1 cellular context compared by ENCODE assay signal in the genomic region with DNA sequence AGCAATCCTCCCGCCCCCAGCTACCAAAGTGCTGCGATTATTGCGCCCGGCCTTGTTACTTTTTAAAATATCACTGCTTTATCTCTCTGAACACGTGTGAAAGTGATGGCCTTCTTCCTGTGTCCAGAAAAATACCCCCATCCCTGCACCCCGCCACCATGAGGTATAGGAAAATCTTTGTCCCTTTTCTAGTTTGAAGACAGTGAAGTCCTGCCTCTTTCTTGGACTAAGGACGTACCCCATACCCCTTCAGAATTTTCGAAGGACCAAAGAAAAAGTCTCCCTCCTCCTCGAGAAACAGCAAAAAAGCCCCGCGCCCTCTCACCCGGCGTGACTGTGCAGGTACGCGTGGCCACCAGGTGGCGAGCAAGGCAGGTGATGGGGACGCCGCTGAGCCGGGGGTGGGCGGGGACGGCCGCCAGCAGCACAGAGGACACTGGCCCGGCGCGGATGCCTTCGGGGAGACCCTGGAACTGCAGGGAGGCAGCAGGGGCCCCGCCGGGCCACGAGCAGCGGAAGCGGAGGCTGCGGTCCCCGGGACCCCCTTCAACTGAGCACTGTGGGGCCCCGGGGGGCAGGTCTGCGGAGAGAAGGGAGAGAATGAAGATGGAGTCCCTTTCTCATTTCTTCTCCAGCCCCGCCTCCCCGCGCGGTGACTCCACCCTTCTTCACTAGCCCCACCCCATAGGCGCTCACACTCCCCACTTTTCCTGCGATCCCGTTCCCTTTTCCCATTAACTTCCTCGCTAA.
TF ChIP-seq lines count a peak whose summit lies in the region.

No MANE protein-coding gene starts in this region.

TF ChIP-seq in K562, 482 proteins besides CTCF, POLR2A, EP300 and RAD21 (continued from another document and continues in another):
- TF ChIP-seq CREB1 (IDR thresholded peaks at IDR 0.05), result no peak; the same call in 1 of the 2 replicates
- peak; percentile 55 for TF ChIP-seq CREB1 (CRISPR knock-in tag; IDR thresholded peaks at IDR 0.05)
- no peak for TF ChIP-seq ZNF583 (CRISPR knock-in tag; IDR thresholded peaks at IDR 0.05)
- no peak for TF ChIP-seq SIN3B (IDR thresholded peaks at IDR 0.05; ENCODE audit: low read depth)
- TF ChIP-seq ZNF445 (CRISPR knock-in tag; IDR thresholded peaks at IDR 0.05; ENCODE audit: low read depth), result no peak
- TF ChIP-seq ZSCAN29 (IDR thresholded peaks at IDR 0.05), result no peak
- no peak for TF ChIP-seq ZNF143 (CRISPR knock-in tag; IDR thresholded peaks at IDR 0.05)
- TF ChIP-seq SAP30 (IDR thresholded peaks at IDR 0.05; ENCODE audit: borderline replicate concordance, insufficient read depth, low read depth, low read length, poor library complexity, severe bottlenecking), result peak; percentile 49
- TF ChIP-seq, protein P1, sequence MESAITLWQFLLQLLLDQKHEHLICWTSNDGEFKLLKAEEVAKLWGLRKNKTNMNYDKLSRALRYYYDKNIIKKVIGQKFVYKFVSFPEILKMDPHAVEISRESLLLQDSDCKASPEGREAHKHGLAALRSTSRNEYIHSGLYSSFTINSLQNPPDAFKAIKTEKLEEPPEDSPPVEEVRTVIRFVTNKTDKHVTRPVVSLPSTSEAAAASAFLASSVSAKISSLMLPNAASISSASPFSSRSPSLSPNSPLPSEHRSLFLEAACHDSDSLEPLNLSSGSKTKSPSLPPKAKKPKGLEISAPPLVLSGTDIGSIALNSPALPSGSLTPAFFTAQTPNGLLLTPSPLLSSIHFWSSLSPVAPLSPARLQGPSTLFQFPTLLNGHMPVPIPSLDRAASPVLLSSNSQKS (CRISPR knock-in tag; IDR thresholded peaks at IDR 0.05), result no peak
- TF ChIP-seq ADNP (tag; IDR thresholded peaks at IDR 0.05), result no peak
- TF ChIP-seq JUNB (CRISPR knock-in tag; conservative IDR thresholded peaks at IDR 0.05), result no peak
- no peak for TF ChIP-seq KDM4B (IDR thresholded peaks at IDR 0.05; ENCODE audit: borderline replicate concordance in 2 of 2, low read depth in 1 of 2)
- TF ChIP-seq, protein P2, sequence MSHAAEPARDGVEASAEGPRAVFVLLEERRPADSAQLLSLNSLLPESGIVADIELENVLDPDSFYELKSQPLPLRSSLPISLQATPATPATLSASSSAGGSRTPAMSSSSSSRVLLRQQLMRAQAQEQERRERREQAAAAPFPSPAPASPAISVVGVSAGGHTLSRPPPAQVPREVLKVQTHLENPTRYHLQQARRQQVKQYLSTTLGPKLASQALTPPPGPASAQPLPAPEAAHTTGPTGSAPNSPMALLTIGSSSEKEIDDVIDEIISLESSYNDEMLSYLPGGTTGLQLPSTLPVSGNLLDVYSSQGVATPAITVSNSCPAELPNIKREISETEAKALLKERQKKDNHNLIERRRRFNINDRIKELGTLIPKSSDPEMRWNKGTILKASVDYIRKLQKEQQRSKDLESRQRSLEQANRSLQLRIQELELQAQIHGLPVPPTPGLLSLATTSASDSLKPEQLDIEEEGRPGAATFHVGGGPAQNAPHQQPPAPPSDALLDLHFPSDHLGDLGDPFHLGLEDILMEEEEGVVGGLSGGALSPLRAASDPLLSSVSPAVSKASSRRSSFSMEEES (CRISPR knock-in tag; IDR thresholded peaks at IDR 0.05), result no peak
- no peak for TF ChIP-seq FOS (IDR thresholded peaks at IDR 0.05; ENCODE audit: extremely low read depth, insufficient read length)
- TF ChIP-seq BACH1 (tag; IDR thresholded peaks at IDR 0.05), result no peak
- no peak for TF ChIP-seq TFAM (CRISPR knock-in tag; conservative IDR thresholded peaks at IDR 0.05)
- no peak for TF ChIP-seq ZNF75A (CRISPR knock-in tag; IDR thresholded peaks at IDR 0.05)
- TF ChIP-seq KAT8 (IDR thresholded peaks at IDR 0.05; ENCODE audit: low read depth), result no peak
- TF ChIP-seq ZNF121 (CRISPR knock-in tag; conservative IDR thresholded peaks at IDR 0.05), result no peak
- TF ChIP-seq MCM5 (IDR thresholded peaks at IDR 0.05; ENCODE audit: low read depth), result no peak
- TF ChIP-seq MAFK (IDR thresholded peaks at IDR 0.05; ENCODE audit: low read length), result no peak
- no peak for TF ChIP-seq ZNF551 (CRISPR knock-in tag; IDR thresholded peaks at IDR 0.05)
- TF ChIP-seq HNRNPUL1 (IDR thresholded peaks at IDR 0.05; ENCODE audit: low read length), result no peak
- TF ChIP-seq ZNF232 (CRISPR knock-in tag; IDR thresholded peaks at IDR 0.05), result no peak
- TF ChIP-seq, protein P3, sequence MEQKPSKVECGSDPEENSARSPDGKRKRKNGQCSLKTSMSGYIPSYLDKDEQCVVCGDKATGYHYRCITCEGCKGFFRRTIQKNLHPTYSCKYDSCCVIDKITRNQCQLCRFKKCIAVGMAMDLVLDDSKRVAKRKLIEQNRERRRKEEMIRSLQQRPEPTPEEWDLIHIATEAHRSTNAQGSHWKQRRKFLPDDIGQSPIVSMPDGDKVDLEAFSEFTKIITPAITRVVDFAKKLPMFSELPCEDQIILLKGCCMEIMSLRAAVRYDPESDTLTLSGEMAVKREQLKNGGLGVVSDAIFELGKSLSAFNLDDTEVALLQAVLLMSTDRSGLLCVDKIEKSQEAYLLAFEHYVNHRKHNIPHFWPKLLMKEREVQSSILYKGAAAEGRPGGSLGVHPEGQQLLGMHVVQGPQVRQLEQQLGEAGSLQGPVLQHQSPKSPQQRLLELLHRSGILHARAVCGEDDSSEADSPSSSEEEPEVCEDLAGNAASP (IDR thresholded peaks at IDR 0.05), result no peak
- no peak for TF ChIP-seq NONO (IDR thresholded peaks at IDR 0.05; ENCODE audit: low read depth in 2 of 2, low read length in 1 of 2)
- TF ChIP-seq MCM3 (IDR thresholded peaks at IDR 0.05), result no peak
- TF ChIP-seq RBM17 (IDR thresholded peaks at IDR 0.05; ENCODE audit: borderline replicate concordance, low read depth, low read length), result no peak
- no peak for TF ChIP-seq CEBPG (CRISPR knock-in tag; IDR thresholded peaks at IDR 0.05)
- TF ChIP-seq CEBPG (tag; conservative IDR thresholded peaks at IDR 0.05 in 1 of 2, IDR thresholded peaks at IDR 0.05 in 1 of 2), result no peak
- peak; percentile 50; the same call in 1 of the 2 replicates for TF ChIP-seq CC2D1A (IDR thresholded peaks at IDR 0.05)
- no peak for TF ChIP-seq ZNF239 (CRISPR knock-in tag; IDR thresholded peaks at IDR 0.05)
- no peak for TF ChIP-seq BRD4 (IDR thresholded peaks at IDR 0.05)
- TF ChIP-seq EP400 (IDR thresholded peaks at IDR 0.05), result peak; percentile 87
- TF ChIP-seq ASH1L (IDR thresholded peaks at IDR 0.05; ENCODE audit: borderline replicate concordance, low read depth, partially characterized antibody), result peak; percentile 53
- TF ChIP-seq, protein P4, sequence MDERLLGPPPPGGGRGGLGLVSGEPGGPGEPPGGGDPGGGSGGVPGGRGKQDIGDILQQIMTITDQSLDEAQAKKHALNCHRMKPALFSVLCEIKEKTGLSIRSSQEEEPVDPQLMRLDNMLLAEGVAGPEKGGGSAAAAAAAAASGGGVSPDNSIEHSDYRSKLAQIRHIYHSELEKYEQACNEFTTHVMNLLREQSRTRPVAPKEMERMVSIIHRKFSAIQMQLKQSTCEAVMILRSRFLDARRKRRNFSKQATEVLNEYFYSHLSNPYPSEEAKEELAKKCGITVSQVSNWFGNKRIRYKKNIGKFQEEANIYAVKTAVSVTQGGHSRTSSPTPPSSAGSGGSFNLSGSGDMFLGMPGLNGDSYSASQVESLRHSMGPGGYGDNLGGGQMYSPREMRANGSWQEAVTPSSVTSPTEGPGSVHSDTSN (CRISPR knock-in tag; IDR thresholded peaks at IDR 0.05; ENCODE audit: low read depth), result no peak
- TF ChIP-seq, protein P4 (tag; conservative IDR thresholded peaks at IDR 0.05; ENCODE audit: low read depth), result no peak
- TF ChIP-seq TEAD1 (CRISPR knock-in tag; IDR thresholded peaks at IDR 0.05), result peak in 1 of 2 experiments; percentile 70; a peak in 2 of 4 replicates
- TF ChIP-seq, protein P5, sequence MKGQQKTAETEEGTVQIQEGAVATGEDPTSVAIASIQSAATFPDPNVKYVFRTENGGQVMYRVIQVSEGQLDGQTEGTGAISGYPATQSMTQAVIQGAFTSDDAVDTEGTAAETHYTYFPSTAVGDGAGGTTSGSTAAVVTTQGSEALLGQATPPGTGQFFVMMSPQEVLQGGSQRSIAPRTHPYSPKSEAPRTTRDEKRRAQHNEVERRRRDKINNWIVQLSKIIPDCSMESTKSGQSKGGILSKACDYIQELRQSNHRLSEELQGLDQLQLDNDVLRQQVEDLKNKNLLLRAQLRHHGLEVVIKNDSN (CRISPR knock-in tag; IDR thresholded peaks at IDR 0.05), result peak; percentile 48
- TF ChIP-seq MAFG (tag; conservative IDR thresholded peaks at IDR 0.05), result no peak; the same call in 1 of the 2 replicates
- TF ChIP-seq PCBP1 (IDR thresholded peaks at IDR 0.05; ENCODE audit: low read depth, low read length, poor library complexity, severe bottlenecking), result peak; percentile 76
- TF ChIP-seq, protein P6, sequence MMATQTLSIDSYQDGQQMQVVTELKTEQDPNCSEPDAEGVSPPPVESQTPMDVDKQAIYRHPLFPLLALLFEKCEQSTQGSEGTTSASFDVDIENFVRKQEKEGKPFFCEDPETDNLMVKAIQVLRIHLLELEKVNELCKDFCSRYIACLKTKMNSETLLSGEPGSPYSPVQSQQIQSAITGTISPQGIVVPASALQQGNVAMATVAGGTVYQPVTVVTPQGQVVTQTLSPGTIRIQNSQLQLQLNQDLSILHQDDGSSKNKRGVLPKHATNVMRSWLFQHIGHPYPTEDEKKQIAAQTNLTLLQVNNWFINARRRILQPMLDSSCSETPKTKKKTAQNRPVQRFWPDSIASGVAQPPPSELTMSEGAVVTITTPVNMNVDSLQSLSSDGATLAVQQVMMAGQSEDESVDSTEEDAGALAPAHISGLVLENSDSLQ (IDR thresholded peaks at IDR 0.05), result no peak
- TF ChIP-seq, protein P7, sequence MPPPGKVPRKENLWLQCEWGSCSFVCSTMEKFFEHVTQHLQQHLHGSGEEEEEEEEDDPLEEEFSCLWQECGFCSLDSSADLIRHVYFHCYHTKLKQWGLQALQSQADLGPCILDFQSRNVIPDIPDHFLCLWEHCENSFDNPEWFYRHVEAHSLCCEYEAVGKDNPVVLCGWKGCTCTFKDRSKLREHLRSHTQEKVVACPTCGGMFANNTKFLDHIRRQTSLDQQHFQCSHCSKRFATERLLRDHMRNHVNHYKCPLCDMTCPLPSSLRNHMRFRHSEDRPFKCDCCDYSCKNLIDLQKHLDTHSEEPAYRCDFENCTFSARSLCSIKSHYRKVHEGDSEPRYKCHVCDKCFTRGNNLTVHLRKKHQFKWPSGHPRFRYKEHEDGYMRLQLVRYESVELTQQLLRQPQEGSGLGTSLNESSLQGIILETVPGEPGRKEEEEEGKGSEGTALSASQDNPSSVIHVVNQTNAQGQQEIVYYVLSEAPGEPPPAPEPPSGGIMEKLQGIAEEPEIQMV (tag; conservative IDR thresholded peaks at IDR 0.05; ENCODE audit: low read depth), result no peak
- peak; percentile 51; the same call in 1 of the 2 replicates for TF ChIP-seq ETV5 (CRISPR knock-in tag; IDR thresholded peaks at IDR 0.05; ENCODE audit: low read depth)
- TF ChIP-seq, protein P8, sequence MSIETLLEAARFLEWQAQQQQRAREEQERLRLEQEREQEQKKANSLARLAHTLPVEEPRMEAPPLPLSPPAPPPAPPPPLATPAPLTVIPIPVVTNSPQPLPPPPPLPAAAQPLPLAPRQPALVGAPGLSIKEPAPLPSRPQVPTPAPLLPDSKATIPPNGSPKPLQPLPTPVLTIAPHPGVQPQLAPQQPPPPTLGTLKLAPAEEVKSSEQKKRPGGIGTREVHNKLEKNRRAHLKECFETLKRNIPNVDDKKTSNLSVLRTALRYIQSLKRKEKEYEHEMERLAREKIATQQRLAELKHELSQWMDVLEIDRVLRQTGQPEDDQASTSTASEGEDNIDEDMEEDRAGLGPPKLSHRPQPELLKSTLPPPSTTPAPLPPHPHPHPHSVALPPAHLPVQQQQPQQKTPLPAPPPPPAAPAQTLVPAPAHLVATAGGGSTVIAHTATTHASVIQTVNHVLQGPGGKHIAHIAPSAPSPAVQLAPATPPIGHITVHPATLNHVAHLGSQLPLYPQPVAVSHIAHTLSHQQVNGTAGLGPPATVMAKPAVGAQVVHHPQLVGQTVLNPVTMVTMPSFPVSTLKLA (conservative IDR thresholded peaks at IDR 0.05), result peak; percentile 85 to 88
- peak; percentile 43; the same call in 1 of the 2 replicates for TF ChIP-seq SMARCA4 (IDR thresholded peaks at IDR 0.05)
- TF ChIP-seq, protein P9, sequence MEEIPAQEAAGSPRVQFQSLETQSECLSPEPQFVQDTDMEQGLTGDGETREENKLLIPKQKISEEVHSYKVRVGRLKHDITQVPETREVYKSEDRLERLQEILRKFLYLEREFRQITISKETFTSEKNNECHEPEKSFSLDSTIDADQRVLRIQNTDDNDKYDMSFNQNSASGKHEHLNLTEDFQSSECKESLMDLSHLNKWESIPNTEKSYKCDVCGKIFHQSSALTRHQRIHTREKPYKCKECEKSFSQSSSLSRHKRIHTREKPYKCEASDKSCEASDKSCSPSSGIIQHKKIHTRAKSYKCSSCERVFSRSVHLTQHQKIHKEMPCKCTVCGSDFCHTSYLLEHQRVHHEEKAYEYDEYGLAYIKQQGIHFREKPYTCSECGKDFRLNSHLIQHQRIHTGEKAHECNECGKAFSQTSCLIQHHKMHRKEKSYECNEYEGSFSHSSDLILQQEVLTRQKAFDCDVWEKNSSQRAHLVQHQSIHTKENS (CRISPR knock-in tag; IDR thresholded peaks at IDR 0.05), result no peak
- peak; percentile 83 for TF ChIP-seq SMC3 (conservative IDR thresholded peaks at IDR 0.05; ENCODE audit: insufficient read depth, low read depth, low read length)
- TF ChIP-seq SIX5 (IDR thresholded peaks at IDR 0.05; ENCODE audit: borderline replicate concordance in 1 of 2, insufficient read depth in 1 of 2, low read depth in 1 of 2, low read length in 2 of 2), result no peak
- no peak for TF ChIP-seq GATA2 (CRISPR knock-in tag; IDR thresholded peaks at IDR 0.05)
- TF ChIP-seq, protein P10, sequence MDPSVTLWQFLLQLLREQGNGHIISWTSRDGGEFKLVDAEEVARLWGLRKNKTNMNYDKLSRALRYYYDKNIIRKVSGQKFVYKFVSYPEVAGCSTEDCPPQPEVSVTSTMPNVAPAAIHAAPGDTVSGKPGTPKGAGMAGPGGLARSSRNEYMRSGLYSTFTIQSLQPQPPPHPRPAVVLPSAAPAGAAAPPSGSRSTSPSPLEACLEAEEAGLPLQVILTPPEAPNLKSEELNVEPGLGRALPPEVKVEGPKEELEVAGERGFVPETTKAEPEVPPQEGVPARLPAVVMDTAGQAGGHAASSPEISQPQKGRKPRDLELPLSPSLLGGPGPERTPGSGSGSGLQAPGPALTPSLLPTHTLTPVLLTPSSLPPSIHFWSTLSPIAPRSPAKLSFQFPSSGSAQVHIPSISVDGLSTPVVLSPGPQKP (CRISPR knock-in tag; IDR thresholded peaks at IDR 0.05), result no peak
- TF ChIP-seq NUFIP1 (IDR thresholded peaks at IDR 0.05; ENCODE audit: partially characterized antibody), result no peak
- TF ChIP-seq, protein P11, sequence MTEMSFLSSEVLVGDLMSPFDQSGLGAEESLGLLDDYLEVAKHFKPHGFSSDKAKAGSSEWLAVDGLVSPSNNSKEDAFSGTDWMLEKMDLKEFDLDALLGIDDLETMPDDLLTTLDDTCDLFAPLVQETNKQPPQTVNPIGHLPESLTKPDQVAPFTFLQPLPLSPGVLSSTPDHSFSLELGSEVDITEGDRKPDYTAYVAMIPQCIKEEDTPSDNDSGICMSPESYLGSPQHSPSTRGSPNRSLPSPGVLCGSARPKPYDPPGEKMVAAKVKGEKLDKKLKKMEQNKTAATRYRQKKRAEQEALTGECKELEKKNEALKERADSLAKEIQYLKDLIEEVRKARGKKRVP (CRISPR knock-in tag; IDR thresholded peaks at IDR 0.05), result no peak
